Comparison of ENCODE assay signal across 23 cellular contexts in genomic region chr11:116738975-116739374, GRCh38. TPM values are rescaled to one million over a fixed set of nuclear protein-coding genes. Genes with fewer than 3 reads are reported as not detected.
DNase-seq lines count a peak whose midpoint lies in the region; ATAC-seq and TF ChIP-seq lines count a peak whose summit lies in the region.
"Had no signal": no experiment of that assay in that cellular context is flagged by ENCODE, and none has a peak within 500 bp of the region (broad histone marks: within the 10 kb centered on the region; RNA-seq: fewer than 3 reads in every experiment).

No MANE protein-coding gene starts in this region.

- H3K27me3 Mint-ChIP-seq in activated CD8-positive, alpha-beta T cell treated with anti-CD3 and anti-CD28 coated beads, Interleukin-2, amount 10 ng/mL, durations not matched to agents 7 days and 5 days (ENCODE audit: low read depth) = no peaks in the 10 kb centered on the region
- H3K27me3 Mint-ChIP-seq in activated CD8-positive, alpha-beta T cell treated with anti-CD3 and anti-CD28 coated beads for 36 hours = no peaks in the 10 kb centered on the region
- no peaks in the 10 kb centered on the region for H3K27me3 Mint-ChIP-seq in dendritic cell treated with granulocyte-macrophage colony-stimulating factor and Interleukin-4, amounts not matched to agents 40 ng/mL and 50 ng/mL, for 4 days
- H3K27me3 Mint-ChIP-seq in immature natural killer cell (ENCODE audit: low read depth in 3 of 3) = no peaks in the 10 kb centered on the region
- H3K27me3 Mint-ChIP-seq: CD4-positive, CD25-positive, alpha-beta regulatory T cell had no signal

- H3K4me1 Mint-ChIP-seq in activated CD8-positive, alpha-beta T cell treated with anti-CD3 and anti-CD28 coated beads, Interleukin-2, amount 10 ng/mL, durations not matched to agents 7 days and 5 days (ENCODE audit: low read depth) = peaks cover 12% of the 10 kb centered on the region
- H3K4me1 Mint-ChIP-seq in activated CD8-positive, alpha-beta T cell treated with anti-CD3 and anti-CD28 coated beads for 36 hours (ENCODE audit: low read depth) = peaks cover 7% of the 10 kb centered on the region
- peaks cover 21% of the 10 kb centered on the region for H3K4me1 Mint-ChIP-seq in dendritic cell treated with granulocyte-macrophage colony-stimulating factor and Interleukin-4, amounts not matched to agents 40 ng/mL and 50 ng/mL, for 4 days (ENCODE audit: low read depth)
- no peaks in the 10 kb centered on the region for H3K4me1 Mint-ChIP-seq in immature natural killer cell

- H3K36me3 ChIP-seq in HEK293 (ENCODE audit: control insufficient read depth in 2 of 2, insufficient read depth in 1 of 2, low read length in 2 of 2) = peaks cover 0 to 1% of the 10 kb centered on the region in 2 experiments; a peak in 1 of 3 replicates
- H3K36me3 ChIP-seq: BLaER1 had no signal

- no peak overlapping the region for H3K27ac ChIP-seq in HEK293 (ENCODE audit: extremely low read depth, low read depth, low read length)
- H3K27ac ChIP-seq: BLaER1 had no signal

- no peaks in the 10 kb centered on the region for H3K9me3 Mint-ChIP-seq in activated CD8-positive, alpha-beta T cell treated with anti-CD3 and anti-CD28 coated beads, Interleukin-2, amount 10 ng/mL, durations not matched to agents 7 days and 5 days (ENCODE audit: insufficient read depth)
- H3K9me3 Mint-ChIP-seq in activated CD8-positive, alpha-beta T cell treated with anti-CD3 and anti-CD28 coated beads for 36 hours = no peaks in the 10 kb centered on the region
- H3K9me3 Mint-ChIP-seq in dendritic cell treated with granulocyte-macrophage colony-stimulating factor and Interleukin-4, amounts not matched to agents 40 ng/mL and 50 ng/mL, for 4 days = no peaks in the 10 kb centered on the region
- no peaks in the 10 kb centered on the region for H3K9me3 Mint-ChIP-seq in immature natural killer cell
- H3K9me3 Mint-ChIP-seq: CD4-positive, CD25-positive, alpha-beta regulatory T cell had no signal

- CTCF ChIA-PET in activated CD8-positive, alpha-beta T cell treated with anti-CD3 and anti-CD28 coated beads, Interleukin-2, amount 10 ng/mL, durations not matched to agents 7 days and 5 days (lab: Charles Lee) = interaction anchor here (0.9 to 1.5 kb wide), 2 partner anchors 8 to 49 kb away, joined by 3 read pairs; partner anchors contain the start of gene ZPR1
- CTCF ChIA-PET in activated CD8-positive, alpha-beta T cell treated with anti-CD3 and anti-CD28 coated beads for 36 hours (lab: Charles Lee) = interaction anchor here (1.8 kb wide), 1 partner anchor 97 kb away, joined by 7 read pairs; no protein-coding TSS in a partner anchor
- CTCF ChIA-PET in HEK293 (lab: Yijun Ruan, JAX) = interaction anchor here (0.6 to 2.0 kb wide), 2 partner anchors 351 to 367 kb away, joined by 6 to 7 read pairs; no protein-coding TSS in a partner anchor

- intact Hi-C loops in activated CD8-positive, alpha-beta T cell treated with anti-CD3 and anti-CD28 coated beads for 36 hours (cut with micrococcal nuclease) = no loop called here
- intact Hi-C loops in dendritic cell treated with granulocyte-macrophage colony-stimulating factor and Interleukin-4, amounts not matched to agents 40 ng/mL and 50 ng/mL, for 4 days (cut with micrococcal nuclease) = no loop called here
- intact Hi-C loops in posterior vena cava (cut with DNase I) = no loop called here

- H3K4me1 ChIP-seq in HEK293 (ENCODE audit: control insufficient read depth, insufficient read depth, low read length) = no peaks in the 10 kb centered on the region
- H3K4me1 ChIP-seq: BLaER1 had no signal

- no peak overlapping the region for H3K4me3 ChIP-seq in HEK293 (ENCODE audit: low read depth, low read length)
- H3K4me3 ChIP-seq: BLaER1 had no signal

- no peaks in the 10 kb centered on the region for H3K9me3 ChIP-seq in HEK293 (ENCODE audit: control insufficient read depth, insufficient read depth, low read depth, low read length)
- H3K9me3 ChIP-seq: BLaER1 had no signal

- TF ChIP-seq CTCF in activated CD8-positive, alpha-beta T cell treated with anti-CD3 and anti-CD28 coated beads for 36 hours (IDR thresholded peaks at IDR 0.05) = no peak
- TF ChIP-seq CTCF in HEK293 (tag by site-specific recombination; IDR thresholded peaks at IDR 0.05) = no peak

- POLR2A ChIA-PET in activated CD8-positive, alpha-beta T cell treated with anti-CD3 and anti-CD28 coated beads, Interleukin-2, amount 10 ng/mL, durations not matched to agents 7 days and 5 days (lab: Charles Lee) = interaction anchor here (0.6 to 0.7 kb wide), 2 partner anchors 10 to 26 kb away, joined by 3 to 4 read pairs; no protein-coding TSS in a partner anchor
- POLR2A ChIA-PET in activated CD8-positive, alpha-beta T cell treated with anti-CD3 and anti-CD28 coated beads for 36 hours (lab: Charles Lee) = interaction anchor here (1.4 to 2.1 kb wide), 2 partner anchors 11 to 32 kb away, joined by 3 to 8 read pairs; no protein-coding TSS in a partner anchor
- POLR2A ChIA-PET in HEK293 (lab: Yijun Ruan, JAX) = no interaction called here

- peak; percentile 42 for ATAC-seq in activated CD8-positive, alpha-beta T cell treated with anti-CD3 and anti-CD28 coated beads, Interleukin-2, amount 10 ng/mL, durations not matched to agents 7 days and 5 days
- no peak for ATAC-seq in activated CD8-positive, alpha-beta T cell treated with anti-CD3 and anti-CD28 coated beads for 36 hours
- ATAC-seq: HCT116 had no signal

- no peak overlapping the region for H3K4me3 Mint-ChIP-seq in activated CD8-positive, alpha-beta T cell treated with anti-CD3 and anti-CD28 coated beads, Interleukin-2, amount 10 ng/mL, durations not matched to agents 7 days and 5 days
- no peak overlapping the region for H3K4me3 Mint-ChIP-seq in activated CD8-positive, alpha-beta T cell treated with anti-CD3 and anti-CD28 coated beads for 36 hours
- no peak overlapping the region for H3K4me3 Mint-ChIP-seq in dendritic cell treated with granulocyte-macrophage colony-stimulating factor and Interleukin-4, amounts not matched to agents 40 ng/mL and 50 ng/mL, for 4 days
- H3K4me3 Mint-ChIP-seq in immature natural killer cell = no peak overlapping the region
- H3K4me3 Mint-ChIP-seq: CD4-positive, CD25-positive, alpha-beta regulatory T cell had no signal

- no peak for DNase-seq in activated CD8-positive, alpha-beta T cell treated with anti-CD3 and anti-CD28 coated beads, Interleukin-2, amount 10 ng/mL, durations not matched to agents 7 days and 5 days
- no peak for DNase-seq in activated CD8-positive, alpha-beta T cell treated with anti-CD3 and anti-CD28 coated beads for 36 hours
- DNase-seq in posterior vena cava (ENCODE audit: low spot score) = peak; percentile 50
- no peak for DNase-seq in immature natural killer cell
- DNase-seq in germinal center (ENCODE audit: low spot score) = no peak
- DNase-seq: CD4-positive, CD25-positive, alpha-beta regulatory T cell; Karpas-422; NCI-H1092 treated with DMSO at 0.1 percent for 48 hours; NCI-H1436; NCI-H187; NCI-H2081 treated with DMSO at 0.1 percent for 48 hours; NCI-H2171; NCI-H226; NCI-H510A; Right ventricle myocardium superior; RPMI8226 had no signal

- H3K36me3 Mint-ChIP-seq in activated CD8-positive, alpha-beta T cell treated with anti-CD3 and anti-CD28 coated beads, Interleukin-2, amount 10 ng/mL, durations not matched to agents 7 days and 5 days (ENCODE audit: low read depth) = peaks cover 5% of the 10 kb centered on the region
- H3K36me3 Mint-ChIP-seq in activated CD8-positive, alpha-beta T cell treated with anti-CD3 and anti-CD28 coated beads for 36 hours (ENCODE audit: low read depth) = peaks cover 2% of the 10 kb centered on the region
- H3K36me3 Mint-ChIP-seq in dendritic cell treated with granulocyte-macrophage colony-stimulating factor and Interleukin-4, amounts not matched to agents 40 ng/mL and 50 ng/mL, for 4 days (ENCODE audit: low read depth) = peaks cover 6% of the 10 kb centered on the region
- H3K36me3 Mint-ChIP-seq in immature natural killer cell = no peaks in the 10 kb centered on the region

- H3K27ac Mint-ChIP-seq in activated CD8-positive, alpha-beta T cell treated with anti-CD3 and anti-CD28 coated beads, Interleukin-2, amount 10 ng/mL, durations not matched to agents 7 days and 5 days = peak overlapping the region; percentile 68
- H3K27ac Mint-ChIP-seq in activated CD8-positive, alpha-beta T cell treated with anti-CD3 and anti-CD28 coated beads for 36 hours = no peak overlapping the region
- H3K27ac Mint-ChIP-seq in dendritic cell treated with granulocyte-macrophage colony-stimulating factor and Interleukin-4, amounts not matched to agents 40 ng/mL and 50 ng/mL, for 4 days = peak overlapping the region; percentile 24
- no peak overlapping the region for H3K27ac Mint-ChIP-seq in immature natural killer cell

RNA-seq across cellular contexts. Expression of gene BUD13, which starts 33.8 kb away (rescaled TPM):
- total RNA-seq in activated CD8-positive, alpha-beta T cell treated with anti-CD3 and anti-CD28 coated beads, Interleukin-2, amount 10 ng/mL, durations not matched to agents 7 days and 5 days = 10 to 100 TPM; 36.3 to 39.5 TPM
- total RNA-seq in activated CD8-positive, alpha-beta T cell treated with anti-CD3 and anti-CD28 coated beads for 36 hours = 10 to 100 TPM; 26.6 to 28.6 TPM
- total RNA-seq in posterior vena cava = 10 to 100 TPM in 1 of 2 donors, 1 to 10 TPM in 1; 9.2 to 10.2 TPM
- 10 to 100 TPM in 1 of 3 donors, 1 to 10 TPM in 2; 5.7 to 16.0 (median 7.0) TPM for polyA plus RNA-seq in immature natural killer cell

RNA-seq across cellular contexts. Expression of gene ZPR1, which starts 48.8 kb away (rescaled TPM):
- total RNA-seq in activated CD8-positive, alpha-beta T cell treated with anti-CD3 and anti-CD28 coated beads, Interleukin-2, amount 10 ng/mL, durations not matched to agents 7 days and 5 days = 10 to 100 TPM; 60.5 to 62.0 TPM
- total RNA-seq in activated CD8-positive, alpha-beta T cell treated with anti-CD3 and anti-CD28 coated beads for 36 hours = 10 to 100 TPM; 89.9 TPM
- total RNA-seq in posterior vena cava = 10 to 100 TPM; 38.8 to 44.6 TPM
- 10 to 100 TPM; 27.8 to 34.3 (median 31.5) TPM for polyA plus RNA-seq in immature natural killer cell

RNA-seq across cellular contexts. Expression of gene APOA5, which starts 52.7 kb away (rescaled TPM):
- not detected for total RNA-seq in activated CD8-positive, alpha-beta T cell treated with anti-CD3 and anti-CD28 coated beads, Interleukin-2, amount 10 ng/mL, durations not matched to agents 7 days and 5 days
- not detected for total RNA-seq in activated CD8-positive, alpha-beta T cell treated with anti-CD3 and anti-CD28 coated beads for 36 hours
- not detected for total RNA-seq in posterior vena cava
- not detected for polyA plus RNA-seq in immature natural killer cell
- total RNA-seq: CD4-positive, CD25-positive, alpha-beta regulatory T cell; H4; HT-29; Right ventricle myocardium superior had no signal
- polyA plus RNA-seq: AG04450; CD4-positive, CD25-positive, alpha-beta regulatory T cell had no signal

Comparison
In these comparisons a context has a peak if more than half of its experiments do, and no peak if none do; other contexts are left out.
1. H3K27ac Mint-ChIP-seq: peak in activated CD8-positive, alpha-beta T cell treated with anti-CD3 and anti-CD28 coated beads, Interleukin-2, amount 10 ng/mL, durations not matched to agents 7 days and 5 days (single experiment) and dendritic cell treated with granulocyte-macrophage colony-stimulating factor and Interleukin-4, amounts not matched to agents 40 ng/mL and 50 ng/mL, for 4 days (single experiment); none in activated CD8-positive, alpha-beta T cell treated with anti-CD3 and anti-CD28 coated beads for 36 hours (single experiment) and immature natural killer cell (0 of 6).